Comparison of ENCODE assay signal across 1 cellular context in the genomic region with DNA sequence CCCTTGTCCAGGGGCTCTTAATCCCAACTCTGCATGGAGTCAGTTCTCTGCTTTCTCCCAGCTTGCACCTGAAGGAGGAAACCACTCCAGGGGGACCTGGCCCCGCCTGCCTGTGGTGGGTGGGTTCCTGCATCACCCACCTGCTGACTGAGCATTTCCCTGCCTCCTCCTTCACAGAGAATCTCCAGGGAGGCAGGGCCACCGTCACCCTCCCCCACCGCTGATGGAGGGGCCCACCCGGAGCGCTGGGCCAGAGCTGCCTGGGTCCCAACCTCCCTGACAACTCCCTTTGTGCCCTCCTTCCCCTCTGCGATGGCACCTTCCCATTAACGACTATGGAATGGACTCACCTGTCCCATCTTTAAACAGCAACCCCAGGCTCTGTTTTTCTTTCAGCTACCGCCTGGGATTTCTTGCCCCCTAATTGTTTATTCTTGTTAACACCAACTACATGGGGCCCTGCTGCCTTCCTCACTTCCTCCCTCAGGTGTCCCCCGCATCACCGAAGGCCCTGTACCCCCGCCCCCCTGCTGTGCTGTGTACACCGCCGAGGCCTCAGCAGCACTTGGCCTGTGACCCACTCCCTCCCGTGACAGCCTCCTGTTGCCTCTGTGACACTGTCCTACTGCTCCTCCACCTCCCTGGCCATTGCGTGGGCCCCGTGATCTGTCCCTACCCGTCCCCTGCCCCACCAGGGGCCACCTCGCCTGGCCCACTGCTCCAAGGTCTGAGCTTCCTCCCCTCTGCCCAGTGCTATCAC.
TF ChIP-seq lines count a peak whose summit lies in the region.

No MANE protein-coding gene starts in this region.

TF ChIP-seq in IMR-90, 13 proteins besides CTCF, POLR2A, EP300 and RAD21:
- TF ChIP-seq RFX5 (IDR thresholded peaks at IDR 0.05; ENCODE audit: low read depth, low read length) (no peak), CEBPB (IDR thresholded peaks at IDR 0.05; ENCODE audit: low read depth, low read length) (no peak), MAZ (IDR thresholded peaks at IDR 0.05; ENCODE audit: borderline replicate concordance, low read depth, low read length) (no peak), NFE2L2 (IDR thresholded peaks at IDR 0.05; ENCODE audit: low read depth, low read length) (no peak)
- TF ChIP-seq, protein P1, sequence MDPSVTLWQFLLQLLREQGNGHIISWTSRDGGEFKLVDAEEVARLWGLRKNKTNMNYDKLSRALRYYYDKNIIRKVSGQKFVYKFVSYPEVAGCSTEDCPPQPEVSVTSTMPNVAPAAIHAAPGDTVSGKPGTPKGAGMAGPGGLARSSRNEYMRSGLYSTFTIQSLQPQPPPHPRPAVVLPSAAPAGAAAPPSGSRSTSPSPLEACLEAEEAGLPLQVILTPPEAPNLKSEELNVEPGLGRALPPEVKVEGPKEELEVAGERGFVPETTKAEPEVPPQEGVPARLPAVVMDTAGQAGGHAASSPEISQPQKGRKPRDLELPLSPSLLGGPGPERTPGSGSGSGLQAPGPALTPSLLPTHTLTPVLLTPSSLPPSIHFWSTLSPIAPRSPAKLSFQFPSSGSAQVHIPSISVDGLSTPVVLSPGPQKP (IDR thresholded peaks at IDR 0.05; ENCODE audit: borderline replicate concordance, low read depth, low read length), result no peak
TF ChIP-seq in IMR-90: peak in this region for 0.
